Comparison of ENCODE assay signal across 21 cellular contexts in genomic region chr11:62513651-62514050, GRCh38.
"Had no signal": no experiment of that assay in that cellular context is flagged by ENCODE, and none has a peak within 500 bp of the region (broad histone marks: within the 10 kb centered on the region; RNA-seq: fewer than 3 reads in every experiment).

No MANE protein-coding gene starts in this region.

- ATAC-seq: body of pancreas, right lobe of liver, WTC11 had no signal

- H3K4me3 ChIP-seq: body of pancreas, coronary artery, left ventricle myocardium inferior, psoas muscle, right lobe of liver, stomach, testis, upper lobe of left lung had no signal

- H3K9me3 ChIP-seq: body of pancreas, left ventricle myocardium inferior, psoas muscle, right lobe of liver, stomach, testis, upper lobe of left lung had no signal

- H3K27me3 ChIP-seq: body of pancreas, right lobe of liver, stomach, testis, upper lobe of left lung had no signal

- H3K27ac ChIP-seq: body of pancreas, epithelial cell of prostate, psoas muscle, right lobe of liver, testis had no signal

- DNase-seq: activated CD4-positive, alpha-beta memory T cell treated with anti-CD3 and anti-CD28 coated beads, Interleukin-2, amount 10 ng/mL, durations not matched to agents 7 days and 5 days; activated CD4-positive, alpha-beta T cell treated with anti-CD3 and anti-CD28 coated beads for 4 hours; activated CD8-positive, alpha-beta memory T cell treated with anti-CD3 and anti-CD28 coated beads, Interleukin-2, amount 50 U/mL, for 4 hours; activated effector memory CD4-positive, alpha-beta T cell treated with anti-CD3 and anti-CD28 coated beads, Interleukin-2, amount 50 U/mL, for 16 hours; activated naive CD8-positive, alpha-beta T cell treated with anti-CD3 and anti-CD28 coated beads for 36 hours; activated T-cell treated with anti-CD3 and anti-CD28 coated beads, Interleukin-2, amount 50 U/mL, for 48 hours; amygdala; body of pancreas; central memory CD4-positive, alpha-beta T cell; effector memory CD4-positive, alpha-beta T cell; hypothalamus; left ventricle myocardium inferior; psoas muscle; right lobe of liver; stomach; T-helper 2 cell; upper lobe of left lung had no signal
